Comparison of ENCODE assay signal across 9 cellular contexts in the genomic region with DNA sequence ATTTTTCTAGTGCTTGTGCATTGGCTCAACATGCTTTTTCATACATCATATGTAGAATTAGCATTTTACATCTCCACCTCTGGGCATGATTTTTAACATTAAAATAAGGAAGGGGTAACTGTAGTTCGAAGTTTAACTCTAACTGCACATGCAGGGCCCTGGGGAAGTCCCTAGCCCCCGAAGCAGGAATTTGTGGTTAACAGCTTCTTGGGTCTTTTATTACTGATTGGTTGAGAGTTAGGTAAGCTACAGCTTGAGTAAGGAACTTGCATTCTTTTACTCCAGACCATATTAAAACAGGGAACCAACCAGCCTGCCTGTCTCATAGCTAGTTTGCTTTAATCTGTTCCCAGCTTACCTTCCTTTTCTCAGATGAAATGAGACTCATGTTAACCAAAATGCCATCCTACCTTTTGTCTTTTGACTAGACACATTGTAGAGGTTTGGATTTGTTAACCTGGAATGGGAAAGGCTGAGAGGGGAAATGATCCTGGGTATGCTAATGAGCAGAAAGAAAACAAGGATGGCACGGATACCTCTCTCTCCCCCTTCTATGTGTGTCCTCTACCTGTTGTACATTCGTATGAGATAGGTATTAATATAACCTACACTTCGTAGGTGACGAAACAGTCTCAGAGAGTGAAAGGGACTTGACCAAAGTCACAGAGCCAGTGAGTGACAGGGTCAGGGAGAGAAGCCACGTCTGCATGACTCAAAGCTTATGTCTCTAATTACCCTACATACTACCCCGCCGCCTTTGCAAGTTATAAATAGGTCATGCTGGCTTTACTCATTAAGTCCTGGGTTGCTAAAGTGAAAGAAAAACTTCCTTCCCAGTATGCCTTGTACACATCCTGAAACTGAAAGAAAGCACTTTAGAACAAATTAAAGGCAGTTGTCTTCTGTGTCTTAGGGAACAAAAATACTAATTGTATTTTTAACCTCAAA.
A peak's percentile ranks its signal among the peaks of the same experiment; 100 is the strongest.
DNase-seq lines count a peak whose midpoint lies in the region; ATAC-seq and TF ChIP-seq lines count a peak whose summit lies in the region.
"Had no signal": no experiment of that assay in that cellular context is flagged by ENCODE, and none has a peak within 500 bp of the region (broad histone marks: within the 10 kb centered on the region; RNA-seq: fewer than 3 reads in every experiment).

No MANE protein-coding gene starts in this region.

- ATAC-seq in GM21390 (IDR thresholded peaks at IDR 0.05; ENCODE audit: unreplicated experiment) = peak; percentile 90

- peak overlapping the region; percentile 85 to 94 (median 90) for H3K4me3 Mint-ChIP-seq in CD4-positive, alpha-beta memory T cell
- peak overlapping the region; percentile 68 for H3K4me3 Mint-ChIP-seq in activated CD4-positive, alpha-beta memory T cell treated with anti-CD3 and anti-CD28 coated beads, Interleukin-2, amount 10 ng/mL, durations not matched to agents 7 days and 5 days

- H3K4me1 Mint-ChIP-seq in CD4-positive, alpha-beta memory T cell = peaks cover 23 to 37% (median 27%) of the 10 kb centered on the region in 4 donors
- peaks cover 29% of the 10 kb centered on the region for H3K4me1 Mint-ChIP-seq in activated CD4-positive, alpha-beta memory T cell treated with anti-CD3 and anti-CD28 coated beads, Interleukin-2, amount 10 ng/mL, durations not matched to agents 7 days and 5 days

- peak overlapping the region; percentile 17 to 50 for H3K4me3 ChIP-seq in CD4-positive, alpha-beta memory T cell (ENCODE audit: low read length in 2 of 2)
- H3K4me3 ChIP-seq in thyroid gland (replicated peaks in 1 of 3) (no peak overlapping the region), ascending aorta (no peak overlapping the region)
- H3K4me3 ChIP-seq: cardiac muscle cell had no signal

- POLR2A ChIA-PET in CD4-positive, alpha-beta memory T cell (lab: Charles Lee; ENCODE audit: partially characterized antibody) = interaction anchor here (1.0 to 2.0 kb wide), 5 partner anchors 36 to 1160 kb away, joined by 3 to 11 read pairs (median 3); partner anchors contain the start of gene EOLA1
- POLR2A ChIA-PET in activated CD4-positive, alpha-beta memory T cell treated with anti-CD3 and anti-CD28 coated beads, Interleukin-2, amount 10 ng/mL, durations not matched to agents 7 days and 5 days (lab: Charles Lee) = interaction anchor here (1.4 kb wide), 2 partner anchors 47 to 71 kb away, joined by 4 to 5 read pairs; no protein-coding TSS in a partner anchor

- peak; percentile 32 to 60 (median 46) for DNase-seq in CD4-positive, alpha-beta memory T cell
- DNase-seq in HT1080 (ENCODE audit: low read depth) (peak; percentile 13), myocyte (ENCODE audit: low read depth) (peak; percentile 64), thyroid gland (no peak), ascending aorta (ENCODE audit: low spot score in 2 of 2) (no peak), epidermal melanocyte (ENCODE audit: insufficient read length, low spot score) (no peak)
- DNase-seq in activated CD4-positive, alpha-beta memory T cell treated with anti-CD3 and anti-CD28 coated beads, Interleukin-2, amount 10 ng/mL, durations not matched to agents 7 days and 5 days = peak; percentile 41

- no peaks in the 10 kb centered on the region for H3K36me3 Mint-ChIP-seq in CD4-positive, alpha-beta memory T cell
- peaks cover 2% of the 10 kb centered on the region for H3K36me3 Mint-ChIP-seq in activated CD4-positive, alpha-beta memory T cell treated with anti-CD3 and anti-CD28 coated beads, Interleukin-2, amount 10 ng/mL, durations not matched to agents 7 days and 5 days (ENCODE audit: low read depth)

- peak overlapping the region; percentile 89 to 95 (median 94) for H3K27ac Mint-ChIP-seq in CD4-positive, alpha-beta memory T cell
- H3K27ac Mint-ChIP-seq in activated CD4-positive, alpha-beta memory T cell treated with anti-CD3 and anti-CD28 coated beads, Interleukin-2, amount 10 ng/mL, durations not matched to agents 7 days and 5 days = peak overlapping the region; percentile 90

- no peak for TF ChIP-seq POLR2A in thyroid gland (IDR thresholded peaks at IDR 0.05)

- no peaks in the 10 kb centered on the region for H3K9me3 ChIP-seq in CD4-positive, alpha-beta memory T cell (ENCODE audit: control insufficient read depth in 1 of 2, low read length in 2 of 2)
- H3K9me3 ChIP-seq in thyroid gland (no peaks in the 10 kb centered on the region), ascending aorta (no peaks in the 10 kb centered on the region)

- WGBS in thyroid gland, 2 donors = 58 to 77% methylated on average over 8 to 9 of the region's 9 CpGs

- H3K9me3 Mint-ChIP-seq in CD4-positive, alpha-beta memory T cell = peaks cover 0 to 7% (median 4%) of the 10 kb centered on the region in 8 donors
- peaks cover 4% of the 10 kb centered on the region for H3K9me3 Mint-ChIP-seq in activated CD4-positive, alpha-beta memory T cell treated with anti-CD3 and anti-CD28 coated beads, Interleukin-2, amount 10 ng/mL, durations not matched to agents 7 days and 5 days

- H3K4me1 ChIP-seq in CD4-positive, alpha-beta memory T cell (ENCODE audit: insufficient read depth, low read length) = peaks cover 29% of the 10 kb centered on the region
- H3K4me1 ChIP-seq in thyroid gland (no peaks in the 10 kb centered on the region), ascending aorta (no peaks in the 10 kb centered on the region)

- peak overlapping the region; percentile 72 for H3K27ac ChIP-seq in CD4-positive, alpha-beta memory T cell (ENCODE audit: low read depth, low read length)
- H3K27ac ChIP-seq in thyroid gland (no peak overlapping the region), ascending aorta (no peak overlapping the region)
- H3K27ac ChIP-seq: cardiac muscle cell had no signal

- no peaks in the 10 kb centered on the region for H3K27me3 Mint-ChIP-seq in CD4-positive, alpha-beta memory T cell
- no peaks in the 10 kb centered on the region for H3K27me3 Mint-ChIP-seq in activated CD4-positive, alpha-beta memory T cell treated with anti-CD3 and anti-CD28 coated beads, Interleukin-2, amount 10 ng/mL, durations not matched to agents 7 days and 5 days

- no peaks in the 10 kb centered on the region for H3K27me3 ChIP-seq in CD4-positive, alpha-beta memory T cell (ENCODE audit: insufficient read depth, low read length)
- H3K27me3 ChIP-seq in thyroid gland (no peaks in the 10 kb centered on the region), ascending aorta (no peaks in the 10 kb centered on the region)
- H3K27me3 ChIP-seq: cardiac muscle cell had no signal

- TF ChIP-seq CTCF in thyroid gland (IDR thresholded peaks at IDR 0.05) (no peak), ascending aorta (IDR thresholded peaks at IDR 0.05) (no peak)

- intact Hi-C loops in CD4-positive, alpha-beta memory T cell (cut with micrococcal nuclease) = loop anchor here (2.0 to 5.0 kb wide), 2 partner anchors 49 to 70 kb away; no protein-coding TSS in a partner anchor
- intact Hi-C loops in thyroid gland (cut with DNase I) (no loop called here), ascending aorta (cut with DNase I) (no loop called here)

- H3K36me3 ChIP-seq in CD4-positive, alpha-beta memory T cell (ENCODE audit: insufficient read depth, low read length) = no peaks in the 10 kb centered on the region
- H3K36me3 ChIP-seq in thyroid gland (no peaks in the 10 kb centered on the region), ascending aorta (no peaks in the 10 kb centered on the region)
- H3K36me3 ChIP-seq: cardiac muscle cell had no signal

- CTCF ChIA-PET in CD4-positive, alpha-beta memory T cell (lab: Charles Lee; ENCODE audit: partially characterized antibody) = interaction anchor here (0.8 to 1.5 kb wide), 2 partner anchors 8 to 47 kb away, joined by 3 to 4 read pairs; no protein-coding TSS in a partner anchor
- CTCF ChIA-PET in activated CD4-positive, alpha-beta memory T cell treated with anti-CD3 and anti-CD28 coated beads, Interleukin-2, amount 10 ng/mL, durations not matched to agents 7 days and 5 days (lab: Charles Lee) = no interaction called here

Comparison
In these comparisons a context has a peak if more than half of its experiments do, and no peak if none do; other contexts are left out.
1. DNase-seq: peak in CD4-positive, alpha-beta memory T cell (5 of 5), HT1080 (single experiment), activated CD4-positive, alpha-beta memory T cell treated with anti-CD3 and anti-CD28 coated beads, Interleukin-2, amount 10 ng/mL, durations not matched to agents 7 days and 5 days (single experiment) and myocyte (single experiment); none in thyroid gland (0 of 2), ascending aorta (0 of 2) and epidermal melanocyte (single experiment).
2. H3K4me3 ChIP-seq: peak in CD4-positive, alpha-beta memory T cell (2 of 2); none in thyroid gland (0 of 3) and ascending aorta (0 of 2).